Comparison of ENCODE assay signal across 9 cellular contexts in the genomic region with DNA sequence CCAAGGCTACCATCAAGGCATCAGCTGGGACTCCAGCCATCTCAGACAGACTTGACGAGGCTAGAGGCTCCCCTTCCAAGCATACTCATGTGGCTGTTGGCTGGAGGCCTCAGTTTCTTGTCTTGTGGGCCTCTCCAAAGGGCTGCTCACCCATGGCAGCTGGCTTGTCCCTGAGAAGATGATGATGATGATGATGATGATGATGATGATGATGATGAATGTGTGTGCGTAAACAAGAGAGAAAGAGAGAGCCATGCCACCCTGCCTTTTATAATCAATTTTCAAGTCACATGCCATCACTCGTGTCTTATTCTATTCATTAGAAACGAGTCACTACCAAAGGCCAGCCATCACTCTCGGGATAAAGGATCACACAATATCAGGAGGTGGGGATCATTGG.
"Had no signal": no experiment of that assay in that cellular context is flagged by ENCODE, and none has a peak within 500 bp of the region (broad histone marks: within the 10 kb centered on the region; RNA-seq: fewer than 3 reads in every experiment).

No MANE protein-coding gene starts in this region.

- H3K9ac ChIP-seq: GM23248 had no signal

- DNase-seq: GM23248, GOT3, H7, IMR-90, KG1 had no signal

- H2AFZ ChIP-seq: GM23248 had no signal

- H3K27ac ChIP-seq: GM23248, HL-60 had no signal

- H3K9me3 ChIP-seq: HAP-1 had no signal

- H3K4me3 ChIP-seq: GM23248, HAP-1, K562 had no signal

- ATAC-seq: HCT116, K562 had no signal

- H3K4me1 ChIP-seq: HAP-1 had no signal

- FAIRE-seq: K562 had no signal

- H3K36me3 ChIP-seq: HAP-1 had no signal
